Comparison of ENCODE assay signal across 8 cellular contexts in the genomic region with DNA sequence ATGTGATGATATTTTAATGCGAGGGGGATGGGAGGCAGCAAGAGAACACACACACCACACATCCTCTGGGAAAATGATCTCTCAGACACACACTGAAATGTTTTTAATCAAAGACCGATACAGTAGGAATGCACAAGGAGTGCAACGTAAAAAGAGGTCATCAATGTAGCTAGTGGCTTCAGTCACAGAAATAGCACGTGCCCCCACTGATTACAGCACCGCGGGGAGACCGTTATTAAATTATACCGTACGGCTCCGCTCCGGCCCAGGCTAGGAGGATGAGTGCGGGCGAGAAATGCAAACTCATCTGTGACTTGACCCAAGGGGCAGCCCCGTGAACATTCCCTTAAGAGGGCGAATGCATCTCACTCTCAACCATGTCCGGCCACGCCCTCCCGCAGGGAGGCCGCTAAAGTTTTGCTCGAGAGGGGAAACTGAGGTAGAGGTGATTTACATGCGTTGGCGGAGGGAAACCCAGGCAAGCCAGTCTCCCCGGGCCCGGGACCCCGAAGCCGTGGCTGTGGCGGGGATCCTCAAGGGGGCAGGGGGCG. TPM values are rescaled to one million over a fixed set of nuclear protein-coding genes. Genes with fewer than 3 reads are reported as not detected.
DNase-seq lines count a peak whose midpoint lies in the region; ATAC-seq lines count a peak whose summit lies in the region.

No MANE protein-coding gene starts in this region.

- ATAC-seq in GM18907 (IDR thresholded peaks at IDR 0.05; ENCODE audit: unreplicated experiment) = peak; percentile 53
- peak; percentile 49 for ATAC-seq in HG03135 (IDR thresholded peaks at IDR 0.05; ENCODE audit: unreplicated experiment)

- DNase-seq in Ammon's horn (ENCODE audit: low spot score) (peak; percentile 19), T-helper 1 cell (peak in 3 of 5 donors; percentile 17 to 62 (median 28)), cerebellum (ENCODE audit: low spot score) (peak; percentile 20), left kidney (ENCODE audit: low read depth, low spot score) (peak; percentile 72), DMS79 treated with DMSO at 0.1 percent for 48 hours (lab: John Stamatoyannopoulos, UW) (no peak)
- DNase-seq in stimulated activated CD4-positive, alpha-beta T cell treated with anti-CD3 and anti-CD28 coated beads, Interleukin-4, amount 100 ng/mL, for 1 hour = peak; percentile 68

RNA-seq across cellular contexts. Expression of a gene that starts 0.6 kb away (rescaled TPM):
- 117 TPM for total RNA-seq in cerebellum

RNA-seq across cellular contexts. Expression of a gene that starts 41.8 kb away (rescaled TPM):
- 70.7 TPM for total RNA-seq in cerebellum

RNA-seq across cellular contexts. Expression of a gene that starts 42.1 kb away (rescaled TPM):
- total RNA-seq in cerebellum = 19.9 TPM
